ENCODE assay signal across 10 cellular contexts in genomic region chr14:56874375-56874774, GRCh38.
DNase-seq lines count a peak whose midpoint lies in the region; ATAC-seq and TF ChIP-seq lines count a peak whose summit lies in the region.
"Had no signal": no experiment of that assay in that cellular context is flagged by ENCODE, and none has a peak within 500 bp of the region (broad histone marks: within the 10 kb centered on the region; RNA-seq: fewer than 3 reads in every experiment).

No MANE protein-coding gene starts in this region.

- H3K9ac ChIP-seq in SU-DHL-6 (ENCODE audit: low read length), result no peak overlapping the region

- H2AFZ ChIP-seq in SU-DHL-6 (ENCODE audit: low read depth, low read length, severe bottlenecking), result no peak overlapping the region

- H3K27me3 Mint-ChIP-seq in nephron progenitor cell (ENCODE audit: low read depth, poor library complexity), result peaks cover 18% of the 10 kb centered on the region

- H3K9me2 ChIP-seq in SU-DHL-6 (replicated peaks; ENCODE audit: insufficient read depth, low read length), result no peaks in the 10 kb centered on the region

- no peaks in the 10 kb centered on the region for H3F3A ChIP-seq in SU-DHL-6 (ENCODE audit: insufficient read depth)

- no peak overlapping the region for H3K27ac ChIP-seq in SU-DHL-6 (ENCODE audit: low read depth, low read length)
- H3K27ac ChIP-seq: psoas muscle, upper lobe of left lung had no signal

- no peaks in the 10 kb centered on the region for H3K36me3 ChIP-seq in SU-DHL-6 (ENCODE audit: low read length)
- H3K36me3 ChIP-seq: upper lobe of left lung had no signal

- H4K20me1 ChIP-seq in SU-DHL-6 (ENCODE audit: low read depth, low read length), result no peaks in the 10 kb centered on the region

- H3K4me1 Mint-ChIP-seq in nephron progenitor cell, result peaks cover 5% of the 10 kb centered on the region

- no peaks in the 10 kb centered on the region for H3K27me3 ChIP-seq in SU-DHL-6 (ENCODE audit: low read length)
- H3K27me3 ChIP-seq: upper lobe of left lung had no signal

- H3K9me3 Mint-ChIP-seq in nephron progenitor cell, result no peaks in the 10 kb centered on the region

- H3K4me3 ChIP-seq in SU-DHL-6 (ENCODE audit: insufficient read depth, low read length, poor library complexity, severe bottlenecking), result no peak overlapping the region
- H3K4me3 ChIP-seq: psoas muscle, upper lobe of left lung had no signal

- no peak for ATAC-seq in esophagus mucosa
- no peak for ATAC-seq in HG02678 (IDR thresholded peaks at IDR 0.05; ENCODE audit: unreplicated experiment)
- ATAC-seq: psoas muscle had no signal

- H3K9me3 ChIP-seq in SU-DHL-6 (ENCODE audit: insufficient read depth, low read length), result no peaks in the 10 kb centered on the region
- H3K9me3 ChIP-seq: psoas muscle, upper lobe of left lung had no signal

- intact Hi-C loops in posterior vena cava (cut with DNase I), result no loop called here

- peak; percentile 10 for DNase-seq in LoVo (ENCODE audit: low spot score)
- peak; percentile 8 for DNase-seq in nephron progenitor cell
- DNase-seq in posterior vena cava (ENCODE audit: low spot score), result no peak
- DNase-seq: cortex of kidney, psoas muscle had no signal

- no peaks in the 10 kb centered on the region for H3K79me2 ChIP-seq in SU-DHL-6 (ENCODE audit: insufficient read depth, low read length)

- no peak overlapping the region for H3K4me2 ChIP-seq in SU-DHL-6 (ENCODE audit: low read depth, low read length, poor library complexity, severe bottlenecking)

- no peak overlapping the region for H3K27ac Mint-ChIP-seq in nephron progenitor cell

- peak; percentile 52; the same call in 1 of the 2 replicates for TF ChIP-seq CTCF in GM12874 (IDR thresholded peaks at IDR 0.05; ENCODE audit: insufficient read depth, low read depth, low read length)
- peak; percentile 30 for TF ChIP-seq CTCF in SU-DHL-6 (IDR thresholded peaks at IDR 0.05; ENCODE audit: insufficient read depth, low read length, poor library complexity, severe bottlenecking)
- peak; percentile 35 for TF ChIP-seq CTCF in nephron progenitor cell (IDR thresholded peaks at IDR 0.05)

- H3K4me3 Mint-ChIP-seq in nephron progenitor cell, result no peak overlapping the region

- no peaks in the 10 kb centered on the region for H3K36me3 Mint-ChIP-seq in nephron progenitor cell (ENCODE audit: low read depth)
